ENCODE assay signal across 24 cellular contexts in the genomic region with DNA sequence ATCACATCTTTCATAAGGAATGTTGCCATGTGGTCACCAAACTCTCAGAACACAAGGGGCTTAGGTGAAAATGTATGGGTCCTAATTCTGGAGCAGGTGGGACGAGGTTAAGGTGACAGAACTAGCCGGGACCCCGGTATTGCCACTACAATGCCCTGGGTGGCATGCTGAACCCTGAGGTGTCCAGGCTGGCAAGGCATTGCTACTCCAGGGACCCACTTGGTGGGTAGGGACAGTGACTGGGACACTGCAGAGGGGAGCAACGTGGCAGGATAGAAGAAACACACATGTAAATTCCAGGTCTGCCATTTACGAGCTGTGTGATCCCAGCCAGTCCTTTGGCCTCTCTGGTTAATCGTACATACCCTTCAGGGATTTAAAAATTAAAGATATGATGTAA.
A peak's percentile ranks its signal among the peaks of the same experiment; 100 is the strongest.
DNase-seq lines count a peak whose midpoint lies in the region; ATAC-seq and TF ChIP-seq lines count a peak whose summit lies in the region.
"Had no signal": no experiment of that assay in that cellular context is flagged by ENCODE, and none has a peak within 500 bp of the region (broad histone marks: within the 10 kb centered on the region; RNA-seq: fewer than 3 reads in every experiment).

No MANE protein-coding gene starts in this region.

- no peak for TF ChIP-seq CTCF in lung (IDR thresholded peaks at IDR 0.05; ENCODE audit: control extremely low read depth, extremely low read depth)

- H3K27ac ChIP-seq in lung (ENCODE audit: low read depth in 1 of 2, low read length in 1 of 2) (no peak overlapping the region), caudate nucleus (ENCODE audit: low read depth, low read length) (no peak overlapping the region)
- H3K27ac ChIP-seq: A549; BLaER1 treated with 17β-estradiol and CSF1 and Interleukin-3, amounts not matched to agents 10 nM and 100 nM had no signal

- H3K4me3 ChIP-seq in lung = no peak overlapping the region
- H3K4me3 ChIP-seq: A549; BLaER1 treated with 17β-estradiol and CSF1 and Interleukin-3, amounts not matched to agents 10 nM and 100 nM; GM12878; GM23338 had no signal

- ATAC-seq in lung (ENCODE audit: insufficient read depth, low FRiP score) = no peak
- no peak for ATAC-seq in sciatic nerve
- no peak for ATAC-seq in Right ventricle myocardium inferior
- ATAC-seq: A549, GM12878, GM23338, HCT116 had no signal

- H3K4me1 ChIP-seq in lung (ENCODE audit: control insufficient read depth in 2 of 2, insufficient read depth in 2 of 2, low read length in 2 of 2) = no peaks in the 10 kb centered on the region
- H3K4me1 ChIP-seq: A549; BE2C; BLaER1 treated with 17β-estradiol and CSF1 and Interleukin-3, amounts not matched to agents 10 nM and 100 nM had no signal

- no peaks in the 10 kb centered on the region for H3K27me3 ChIP-seq in lung (ENCODE audit: control insufficient read depth, insufficient read depth)
- H3K27me3 ChIP-seq: BE2C; BLaER1 treated with 17β-estradiol and CSF1 and Interleukin-3, amounts not matched to agents 10 nM and 100 nM had no signal

- intact Hi-C loops in sciatic nerve (cut with DNase I) (no loop called here), Right ventricle myocardium inferior (cut with DNase I) (no loop called here)

- peak; percentile 9 for DNase-seq in activated CD8-positive, alpha-beta memory T cell treated with anti-CD3 and anti-CD28 coated beads for 24 hours
- DNase-seq in activated CD8-positive, alpha-beta memory T cell treated with anti-CD3 and anti-CD28 coated beads, Interleukin-2, amount 50 U/mL, for 48 hours = no peak
- DNase-seq in iPS-NIHi7 (ENCODE audit: extremely low spot score) (peak; percentile 2), lung (ENCODE audit: low spot score) (peak; percentile 10), sciatic nerve (ENCODE audit: low spot score) (peak; percentile 3), Right ventricle myocardium inferior (ENCODE audit: missing footprints) (no peak), caudate nucleus (lab: John Stamatoyannopoulos, UW) (no peak), T-helper 9 cell (no peak)
- DNase-seq: 8988T; ACHN; AML-193; BE2C; CD4-positive, alpha-beta T cell; CD8-positive, alpha-beta memory T cell; DMS 273 treated with DMSO at 0.1 percent for 48 hours; DMS79; EL; GDM1; H9 had no signal

- H3K36me3 ChIP-seq in lung (ENCODE audit: control insufficient read depth in 2 of 2, insufficient read depth in 2 of 2, low read length in 2 of 2) = no peaks in the 10 kb centered on the region
- H3K36me3 ChIP-seq: BE2C had no signal

- peaks cover 0 to 2% of the 10 kb centered on the region in 2 donors for H3K9me3 ChIP-seq in lung (ENCODE audit: control insufficient read depth in 2 of 2, insufficient read depth in 1 of 2, low read length in 1 of 2)
- H3K9me3 ChIP-seq: BE2C; BLaER1 treated with 17β-estradiol and CSF1 and Interleukin-3, amounts not matched to agents 10 nM and 100 nM had no signal

- 86 to 89% methylated on average over 6 of the region's 6 CpGs for WGBS in lung, 2 donors

Comparison
In these comparisons a context has a peak if more than half of its experiments do, and no peak if none do; other contexts are left out.
1. DNase-seq: peak in activated CD8-positive, alpha-beta memory T cell treated with anti-CD3 and anti-CD28 coated beads for 24 hours (single experiment), iPS-NIHi7 (single experiment), lung (single experiment) and sciatic nerve (single experiment); none in activated CD8-positive, alpha-beta memory T cell treated with anti-CD3 and anti-CD28 coated beads, Interleukin-2, amount 50 U/mL, for 48 hours (single experiment), Right ventricle myocardium inferior (single experiment), caudate nucleus (0 of 61) and T-helper 9 cell (single experiment).